Comparison of ENCODE assay signal across 8 cellular contexts in the genomic region with DNA sequence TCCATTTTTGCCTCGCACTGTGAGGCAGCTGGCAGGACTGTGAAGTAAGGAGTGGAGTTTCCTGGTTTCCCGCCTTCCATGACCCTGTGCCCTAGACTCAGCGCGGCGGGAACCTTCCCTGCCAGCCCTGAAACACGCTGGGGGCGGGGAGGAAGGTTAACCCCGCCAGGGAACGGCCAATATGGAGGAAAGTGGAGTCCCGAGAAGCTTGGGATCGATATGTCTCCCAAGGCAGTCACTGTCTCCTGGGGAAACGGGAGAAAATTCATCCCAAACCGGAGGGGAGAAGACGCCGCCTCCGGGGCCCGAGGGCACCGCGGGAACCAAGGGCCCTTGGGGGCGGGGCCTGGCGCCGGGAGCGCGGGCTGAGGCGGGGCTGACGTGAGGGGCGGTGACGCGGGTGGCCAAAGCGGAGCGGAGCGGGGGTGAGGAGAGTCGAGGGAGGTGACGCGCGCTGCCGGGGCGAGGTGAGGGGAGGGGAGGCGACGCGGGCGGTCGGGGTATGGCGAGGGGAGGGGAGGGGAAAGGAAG. TPM values are rescaled to one million over a fixed set of nuclear protein-coding genes. Genes with fewer than 3 reads are reported as not detected.
DNase-seq lines count a peak whose midpoint lies in the region; ATAC-seq and TF ChIP-seq lines count a peak whose summit lies in the region.

A gene with protein sequence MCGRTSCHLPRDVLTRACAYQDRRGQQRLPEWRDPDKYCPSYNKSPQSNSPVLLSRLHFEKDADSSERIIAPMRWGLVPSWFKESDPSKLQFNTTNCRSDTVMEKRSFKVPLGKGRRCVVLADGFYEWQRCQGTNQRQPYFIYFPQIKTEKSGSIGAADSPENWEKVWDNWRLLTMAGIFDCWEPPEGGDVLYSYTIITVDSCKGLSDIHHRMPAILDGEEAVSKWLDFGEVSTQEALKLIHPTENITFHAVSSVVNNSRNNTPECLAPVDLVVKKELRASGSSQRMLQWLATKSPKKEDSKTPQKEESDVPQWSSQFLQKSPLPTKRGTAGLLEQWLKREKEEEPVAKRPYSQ (plus strand): TSS at position 432 of the 531 bp plus-strand sequence. CDS start 863 bp downstream, outside the sequence.

- peak; percentile 42 for ATAC-seq in HG03521 (IDR thresholded peaks at IDR 0.05; ENCODE audit: unreplicated experiment)

- peak within 1 kb of the TSS; percentile 58 for H3K27ac ChIP-seq in AG04450 (ENCODE audit: low read depth, low read length)
- H3K27ac ChIP-seq in coronary artery: peak within 1 kb of the TSS; percentile 80 to 90
- peak within 1 kb of the TSS; percentile 91 for H3K27ac ChIP-seq in layer of hippocampus (ENCODE audit: low read depth, low read length)

- peak; percentile 32 for DNase-seq in AG04450 (ENCODE audit: low read depth, low spot score)
- DNase-seq in GM19240 (ENCODE audit: insufficient read length, low spot score): peak; percentile 37
- peak; percentile 89 for DNase-seq in NCI-H748 (lab: John Stamatoyannopoulos, UW; ENCODE audit: unreplicated experiment)
- peak; percentile 97 for DNase-seq in activated CD4-positive, alpha-beta T cell treated with anti-CD3 and anti-CD28 coated beads, Interleukin-2, amount 50 U/mL, for 1 hour
- DNase-seq in coronary artery (ENCODE audit: low spot score): peak; percentile 93
- peak; percentile 79 to 92 (median 90) for DNase-seq in stimulated activated CD4-positive, alpha-beta T cell treated with anti-CD3 and anti-CD28 coated beads, Interleukin-1b, Interleukin-23, amount 100 ng/mL, for 24 hours (ENCODE audit: low read depth in 4 of 4, low spot score in 1 of 4)

- H3K9me3 ChIP-seq in AG04450 (ENCODE audit: control insufficient read depth, insufficient read depth, low read length): no peaks in the 10 kb centered on the region; the same call in 1 of the 2 replicates

- CTCF ChIA-PET in AG04450 (lab: Charles Lee): interaction anchor here (2.0 kb wide), 1 partner anchor 38 kb away, joined by 4 read pairs; a partner anchor contains a TSS

- POLR2A ChIA-PET in AG04450 (lab: Yijun Ruan, JAX): interaction anchor here (1.1 to 4.3 kb wide), 2 partner anchors 35 to 38 kb away, joined by 3 to 39 read pairs; a partner anchor contains a TSS

- TF ChIP-seq CTCF in AG04450 (IDR thresholded peaks at IDR 0.05; ENCODE audit: low read depth, low read length): no peak
- no peak for TF ChIP-seq CTCF in coronary artery (IDR thresholded peaks at IDR 0.05)

- H3K4me3 ChIP-seq in AG04450 (ENCODE audit: low read depth, low read length): peak within 1 kb of the TSS; percentile 78
- peak within 1 kb of the TSS; percentile 89 for H3K4me3 ChIP-seq in coronary artery

- no peaks in the 10 kb centered on the region for H3K27me3 ChIP-seq in AG04450 (ENCODE audit: control insufficient read depth, insufficient read depth, low read length)
- H3K27me3 ChIP-seq in layer of hippocampus (ENCODE audit: control insufficient read depth, insufficient read depth, low read length): no peaks in the 10 kb centered on the region

RNA-seq across cellular contexts. Expression of the gene that starts here (rescaled TPM):
- polyA plus RNA-seq in AG04450 (2011; rRNA removed): 19.9 and 22.6 TPM in 2 replicates
- 8.5 and 13.9 TPM in 2 replicates for polyA minus RNA-seq in AG04450 (2011; rRNA and poly(A)+ RNA removed)

Comparison
In these comparisons a context has a peak if more than half of its experiments do, and no peak if none do; other contexts are left out.
1. Peak in every context shown above with its lines: DNase-seq, ATAC-seq, H3K4me3 ChIP-seq and H3K27ac ChIP-seq.
2. DNase-seq: peak in every context shown above with its lines; median percentile 97 in activated CD4-positive, alpha-beta T cell treated with anti-CD3 and anti-CD28 coated beads, Interleukin-2, amount 50 U/mL, for 1 hour; 93 in coronary artery; 90 in stimulated activated CD4-positive, alpha-beta T cell treated with anti-CD3 and anti-CD28 coated beads, Interleukin-1b, Interleukin-23, amount 100 ng/mL, for 24 hours; 89 in NCI-H748; 37 in GM19240; 32 in AG04450.